Comparison of ENCODE assay signal across 18 cellular contexts in the genomic region with DNA sequence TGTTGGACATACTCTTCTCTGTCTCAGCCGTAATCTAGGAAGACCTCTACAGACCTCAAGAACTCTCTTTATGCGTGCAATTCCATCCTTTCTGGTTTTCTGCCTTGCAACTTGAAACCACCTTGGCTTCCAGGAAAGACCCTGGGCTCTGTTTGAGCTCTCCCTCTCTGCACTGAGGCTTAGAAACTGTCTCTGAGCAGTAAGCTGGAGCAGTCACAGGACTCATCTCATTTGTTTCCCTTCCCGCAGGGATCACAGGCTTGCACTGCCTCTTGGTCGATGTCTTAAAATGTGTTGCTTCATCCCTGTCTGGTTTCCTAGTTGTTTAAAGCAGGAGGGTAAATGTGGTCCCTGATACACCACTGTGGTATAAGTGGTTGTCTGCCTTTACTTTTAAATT.
"Had no signal": no experiment of that assay in that cellular context is flagged by ENCODE, and none has a peak within 500 bp of the region (broad histone marks: within the 10 kb centered on the region; RNA-seq: fewer than 3 reads in every experiment).

No MANE protein-coding gene starts in this region.

- H3K27me3 Mint-ChIP-seq: activated T-helper 17 cell treated with anti-CD3 and anti-CD28 coated beads, Interleukin-2, amount 50 U/mL, for 72 hours; central memory CD8-positive, alpha-beta T cell; natural killer cell treated with Interleukin-12 subunit alpha and Interleukin-12 subunit beta and Interleukin-15 and Interleukin-18, amount 100 ng/mL, for 72 hours had no signal

- H3K4me1 Mint-ChIP-seq: activated T-helper 17 cell treated with anti-CD3 and anti-CD28 coated beads, Interleukin-2, amount 50 U/mL, for 72 hours; central memory CD8-positive, alpha-beta T cell had no signal

- DNase-seq: activated CD4-positive, alpha-beta T cell treated with anti-CD3 and anti-CD28 coated beads, Interleukin-2, amount 50 U/mL, for 1 hour; activated naive CD4-positive, alpha-beta T cell treated with Interleukin-2 at 50 U/mL for 16 hours; activated T-cell treated with anti-CD3 and anti-CD28 coated beads for 4 hours; cortex of kidney; effector CD4-positive, alpha-beta T cell; foreskin keratinocyte; occipital lobe; small intestine; stimulated activated CD4-positive, alpha-beta T cell treated with anti-CD3 and anti-CD28 coated beads, Interleukin-4, amount 100 ng/mL, for 24 hours; stimulated activated naive CD4-positive, alpha-beta T cell treated with Interleukin-2 at 50 U/mL for 16 hours; substantia nigra; T-helper 9 cell had no signal

- H3K4me3 Mint-ChIP-seq: activated T-helper 17 cell treated with anti-CD3 and anti-CD28 coated beads, Interleukin-2, amount 50 U/mL, for 72 hours; central memory CD8-positive, alpha-beta T cell; natural killer cell treated with Interleukin-12 subunit alpha and Interleukin-12 subunit beta and Interleukin-15 and Interleukin-18, amount 100 ng/mL, for 72 hours had no signal

- H3K27ac Mint-ChIP-seq: activated T-helper 17 cell treated with anti-CD3 and anti-CD28 coated beads, Interleukin-2, amount 50 U/mL, for 72 hours; natural killer cell treated with Interleukin-12 subunit alpha and Interleukin-12 subunit beta and Interleukin-15 and Interleukin-18, amount 100 ng/mL, for 72 hours had no signal

- H3K27ac ChIP-seq: foreskin keratinocyte, right atrium auricular region, tibial nerve, vagina had no signal

- H3K4me1 ChIP-seq: foreskin keratinocyte, right atrium auricular region, tibial nerve, vagina had no signal

- H3K9me3 Mint-ChIP-seq: activated T-helper 17 cell treated with anti-CD3 and anti-CD28 coated beads, Interleukin-2, amount 50 U/mL, for 72 hours; central memory CD8-positive, alpha-beta T cell; natural killer cell treated with Interleukin-12 subunit alpha and Interleukin-12 subunit beta and Interleukin-15 and Interleukin-18, amount 100 ng/mL, for 72 hours had no signal

- ATAC-seq: activated T-helper 17 cell treated with anti-CD3 and anti-CD28 coated beads, Interleukin-2, amount 50 U/mL, for 72 hours; foreskin keratinocyte; natural killer cell treated with Interleukin-12 subunit alpha and Interleukin-12 subunit beta and Interleukin-15 and Interleukin-18, amount 100 ng/mL, for 72 hours had no signal

- H3K27me3 ChIP-seq: foreskin keratinocyte, right atrium auricular region, tibial nerve, vagina had no signal

- H3K4me3 ChIP-seq: right atrium auricular region, tibial nerve, vagina had no signal
